2 cellular contexts compared by ENCODE assay signal in the genomic region with DNA sequence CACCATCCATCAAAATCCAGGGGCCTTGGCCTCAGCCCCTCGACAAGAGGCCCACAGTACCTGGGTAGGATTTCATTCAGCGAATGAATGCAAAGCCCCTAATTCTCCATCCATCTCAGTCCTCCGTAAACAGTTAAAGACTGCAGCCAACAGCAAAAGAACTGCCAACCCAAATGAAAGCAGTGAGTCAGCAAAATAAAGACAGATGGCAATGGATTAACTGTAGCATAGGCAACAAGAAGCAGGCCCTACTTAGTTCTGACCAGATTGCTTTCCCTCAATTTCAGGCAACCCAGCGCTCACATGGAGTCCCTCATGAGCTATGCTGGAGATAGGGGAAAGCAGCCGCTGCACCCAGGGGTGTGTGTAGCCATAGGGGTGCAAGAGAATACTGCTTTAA.
TF ChIP-seq lines count a peak whose summit lies in the region.

No MANE protein-coding gene starts in this region.

TF ChIP-seq in IMR-90, 13 proteins besides CTCF, POLR2A, EP300 and RAD21 (continued from another document):
- TF ChIP-seq, protein P1, sequence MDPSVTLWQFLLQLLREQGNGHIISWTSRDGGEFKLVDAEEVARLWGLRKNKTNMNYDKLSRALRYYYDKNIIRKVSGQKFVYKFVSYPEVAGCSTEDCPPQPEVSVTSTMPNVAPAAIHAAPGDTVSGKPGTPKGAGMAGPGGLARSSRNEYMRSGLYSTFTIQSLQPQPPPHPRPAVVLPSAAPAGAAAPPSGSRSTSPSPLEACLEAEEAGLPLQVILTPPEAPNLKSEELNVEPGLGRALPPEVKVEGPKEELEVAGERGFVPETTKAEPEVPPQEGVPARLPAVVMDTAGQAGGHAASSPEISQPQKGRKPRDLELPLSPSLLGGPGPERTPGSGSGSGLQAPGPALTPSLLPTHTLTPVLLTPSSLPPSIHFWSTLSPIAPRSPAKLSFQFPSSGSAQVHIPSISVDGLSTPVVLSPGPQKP (IDR thresholded peaks at IDR 0.05; ENCODE audit: borderline replicate concordance, low read depth, low read length) = no peak
- TF ChIP-seq MAFK (IDR thresholded peaks at IDR 0.05; ENCODE audit: low read depth, low read length) (peak; percentile 83), FOS (IDR thresholded peaks at IDR 0.05; ENCODE audit: low read depth, low read length) (no peak)
- TF ChIP-seq, protein P2, sequence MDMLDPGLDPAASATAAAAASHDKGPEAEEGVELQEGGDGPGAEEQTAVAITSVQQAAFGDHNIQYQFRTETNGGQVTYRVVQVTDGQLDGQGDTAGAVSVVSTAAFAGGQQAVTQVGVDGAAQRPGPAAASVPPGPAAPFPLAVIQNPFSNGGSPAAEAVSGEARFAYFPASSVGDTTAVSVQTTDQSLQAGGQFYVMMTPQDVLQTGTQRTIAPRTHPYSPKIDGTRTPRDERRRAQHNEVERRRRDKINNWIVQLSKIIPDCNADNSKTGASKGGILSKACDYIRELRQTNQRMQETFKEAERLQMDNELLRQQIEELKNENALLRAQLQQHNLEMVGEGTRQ (IDR thresholded peaks at IDR 0.05; ENCODE audit: low read depth, low read length) = no peak

TF ChIP-seq in SK-N-SH, 30 proteins besides CTCF, POLR2A, EP300 and RAD21 (continued from another document):
- peak; percentile 17; the same call in 1 of the 2 replicates for TF ChIP-seq FOSL2 (IDR thresholded peaks at IDR 0.05; ENCODE audit: borderline replicate concordance, low read depth)
- TF ChIP-seq, protein P3, sequence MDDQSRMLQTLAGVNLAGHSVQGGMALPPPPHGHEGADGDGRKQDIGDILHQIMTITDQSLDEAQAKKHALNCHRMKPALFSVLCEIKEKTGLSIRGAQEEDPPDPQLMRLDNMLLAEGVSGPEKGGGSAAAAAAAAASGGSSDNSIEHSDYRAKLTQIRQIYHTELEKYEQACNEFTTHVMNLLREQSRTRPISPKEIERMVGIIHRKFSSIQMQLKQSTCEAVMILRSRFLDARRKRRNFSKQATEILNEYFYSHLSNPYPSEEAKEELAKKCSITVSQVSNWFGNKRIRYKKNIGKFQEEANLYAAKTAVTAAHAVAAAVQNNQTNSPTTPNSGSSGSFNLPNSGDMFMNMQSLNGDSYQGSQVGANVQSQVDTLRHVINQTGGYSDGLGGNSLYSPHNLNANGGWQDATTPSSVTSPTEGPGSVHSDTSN (IDR thresholded peaks at IDR 0.05) = peak; percentile 49; the same call in 1 of the 2 replicates
- TF ChIP-seq EZH2phosphoT487 (IDR thresholded peaks at IDR 0.05; ENCODE audit: borderline replicate concordance, low read depth) = no peak
- TF ChIP-seq RXRA (IDR thresholded peaks at IDR 0.05; ENCODE audit: borderline replicate concordance, low read depth) = no peak
- no peak for TF ChIP-seq RFX5 (IDR thresholded peaks at IDR 0.05; ENCODE audit: low read length)
- TF ChIP-seq NRF1 (IDR thresholded peaks at IDR 0.05; ENCODE audit: low read depth, low read length) = no peak
- peak; percentile 61 for TF ChIP-seq TCF12 (IDR thresholded peaks at IDR 0.05)
- TF ChIP-seq RCOR1 (IDR thresholded peaks at IDR 0.05; ENCODE audit: low read length) = no peak
